Comparison of ENCODE assay signal across 18 cellular contexts in genomic region chr10:33609546-33609945, GRCh38.
DNase-seq lines count a peak whose midpoint lies in the region; ATAC-seq and TF ChIP-seq lines count a peak whose summit lies in the region.
"Had no signal": no experiment of that assay in that cellular context is flagged by ENCODE, and none has a peak within 500 bp of the region (broad histone marks: within the 10 kb centered on the region; RNA-seq: fewer than 3 reads in every experiment).

No MANE protein-coding gene starts in this region.

- TF ChIP-seq CTCF in GM23338 (conservative IDR thresholded peaks at IDR 0.05; ENCODE audit: low read depth in 2 of 2): no peak
- no peak for TF ChIP-seq CTCF in PC-9 (conservative IDR thresholded peaks at IDR 0.05)
- no peak for TF ChIP-seq CTCF in foreskin keratinocyte (conservative IDR thresholded peaks at IDR 0.05)

- H3K36me3 Mint-ChIP-seq in GM23338 (ENCODE audit: low read depth): no peaks in the 10 kb centered on the region; the same call in 1 of the 3 replicates
- H3K36me3 Mint-ChIP-seq: CD14-positive monocyte had no signal

- intact Hi-C loops in PC-9 (cut with micrococcal nuclease; ENCODE audit: unreplicated experiment): no loop called here

- peaks cover 22% of the 10 kb centered on the region; the same call in 1 of the 2 replicates for H3K9me2 ChIP-seq in GM23338 (ENCODE audit: insufficient read depth)
- no peaks in the 10 kb centered on the region for H3K9me2 ChIP-seq in PC-9 (ENCODE audit: insufficient read depth)

- peaks cover 9% of the 10 kb centered on the region; the same call in 1 of the 2 replicates for H3K4me1 ChIP-seq in GM23338 (ENCODE audit: insufficient read depth)
- peaks cover 23% of the 10 kb centered on the region for H3K4me1 ChIP-seq in PC-9 (replicated peaks; ENCODE audit: insufficient read depth)
- H3K4me1 ChIP-seq in foreskin keratinocyte: peaks cover 5% of the 10 kb centered on the region

- H3K36me3 ChIP-seq in GM23338 (ENCODE audit: insufficient read depth) (no peaks in the 10 kb centered on the region), PC-9 (ENCODE audit: low read depth) (no peaks in the 10 kb centered on the region)

- no peaks in the 10 kb centered on the region; the same call in 1 of the 2 replicates for H3K9me3 ChIP-seq in PC-9 (ENCODE audit: insufficient read depth, low read depth)

- CTCF ChIA-PET in PC-9 (lab: Charles Lee): no interaction called here

- H3K27ac ChIP-seq in GM23338 (ENCODE audit: low read depth) (no peak overlapping the region), PC-9 (peak overlapping the region; percentile 52), foreskin keratinocyte (no peak overlapping the region)

- H2AFZ ChIP-seq in GM23338: peak overlapping the region; percentile 60
- peak overlapping the region; percentile 9; the same call in 1 of the 2 replicates for H2AFZ ChIP-seq in PC-9

- BruUV-seq in PC-9 (replicated peaks; lab: Mats Ljungman, UMichigan): no TSS peak

- POLR2A ChIA-PET in PC-9 (lab: Charles Lee; ENCODE audit: unreplicated experiment): no interaction called here

- peak overlapping the region; percentile 53; the same call in 1 of the 2 replicates for H3K4me2 ChIP-seq in GM23338
- peak overlapping the region; percentile 42 for H3K4me2 ChIP-seq in PC-9

- H3K9me3 Mint-ChIP-seq in GM23338: peaks cover 5% of the 10 kb centered on the region; the same call in 1 of the 3 replicates

- no peak overlapping the region for H3K4me3 Mint-ChIP-seq in GM23338
- H3K4me3 Mint-ChIP-seq: CD14-positive monocyte had no signal

- H3K27ac Mint-ChIP-seq in GM23338: no peak overlapping the region
- H3K27ac Mint-ChIP-seq: CD14-positive monocyte had no signal

- no peak; the same call in 2 of the 3 replicates for ATAC-seq in GM23338
- no peak for ATAC-seq in foreskin keratinocyte

- DNase-seq in GM23338 (ENCODE audit: low spot score) (no peak), PC-9 (peak; percentile 8 to 90), foreskin keratinocyte (peak; percentile 29 to 50), renal cortical epithelial cell (ENCODE audit: low read depth) (peak; percentile 5)
- DNase-seq in activated CD8-positive, alpha-beta memory T cell treated with anti-CD3 and anti-CD28 coated beads for 24 hours: no peak
- DNase-seq in stimulated activated CD4-positive, alpha-beta T cell treated with anti-CD3 and anti-CD28 coated beads, Interleukin-12 subunit alpha, Interleukin-12 subunit beta, amount 100 ng/mL, for 4 hours: no peak
- no peak for DNase-seq in activated naive CD4-positive, alpha-beta T cell treated with Interleukin-2 at 50 U/mL for 16 hours
- DNase-seq: AML-193, DMS 273 treated with DMSO at 0.1 percent for 48 hours, GDM1, HCEC 1CT, IMR-90, NCI-H1436, NCI-H1930, NCI-H345, NCI-H69, SHP77 had no signal

- H4K20me1 ChIP-seq in GM23338 (replicated peaks; ENCODE audit: insufficient read depth) (no peaks in the 10 kb centered on the region), PC-9 (ENCODE audit: insufficient read depth) (no peaks in the 10 kb centered on the region)

- peaks cover 9% of the 10 kb centered on the region for H3K4me1 Mint-ChIP-seq in GM23338

- no peaks in the 10 kb centered on the region for H3F3A ChIP-seq in GM23338 (replicated peaks; ENCODE audit: low read depth)
- peaks cover 5% of the 10 kb centered on the region; the same call in 1 of the 2 replicates for H3F3A ChIP-seq in PC-9 (ENCODE audit: insufficient read depth, low read depth)

- no peaks in the 10 kb centered on the region for H3K27me3 ChIP-seq in GM23338 (ENCODE audit: insufficient read depth)
- H3K27me3 ChIP-seq in PC-9 (ENCODE audit: insufficient read depth, low read depth): no peaks in the 10 kb centered on the region
- no peaks in the 10 kb centered on the region for H3K27me3 ChIP-seq in foreskin keratinocyte

- H3K4me3 ChIP-seq in GM23338 (no peak overlapping the region), PC-9 (no peak overlapping the region)

- peaks cover 2% of the 10 kb centered on the region for H3K27me3 Mint-ChIP-seq in GM23338 (ENCODE audit: insufficient read depth, low read depth, poor library complexity)

- H3K79me2 ChIP-seq in GM23338 (replicated peaks; ENCODE audit: insufficient read depth) (no peaks in the 10 kb centered on the region), PC-9 (ENCODE audit: low read depth) (no peaks in the 10 kb centered on the region)

TF ChIP-seq in GM23338, 12 proteins besides CTCF, POLR2A, EP300 and RAD21 (continues in another document):
- TF ChIP-seq STAT1 (IDR thresholded peaks at IDR 0.05; ENCODE audit: unreplicated experiment) (no peak), NANOG (IDR thresholded peaks at IDR 0.05; ENCODE audit: borderline replicate concordance) (no peak), EZH2phosphoT487 (IDR thresholded peaks at IDR 0.05; ENCODE audit: unreplicated experiment) (no peak), JUNB (IDR thresholded peaks at IDR 0.05; ENCODE audit: unreplicated experiment) (no peak), POLR2AphosphoS5 (IDR thresholded peaks at IDR 0.05; ENCODE audit: low read depth) (no peak), ETS1 (IDR thresholded peaks at IDR 0.05) (no peak), ZNF114 (CRISPR knock-in tag; IDR thresholded peaks at IDR 0.05) (no peak), ZNF462 (CRISPR knock-in tag; IDR thresholded peaks at IDR 0.05) (no peak)

Comparison
In these comparisons a context has a peak if more than half of its experiments do, and no peak if none do; other contexts are left out.
1. DNase-seq: peak in PC-9 (2 of 2), foreskin keratinocyte (2 of 2) and renal cortical epithelial cell (single experiment); none in GM23338 (single experiment), activated CD8-positive, alpha-beta memory T cell treated with anti-CD3 and anti-CD28 coated beads for 24 hours (single experiment), stimulated activated CD4-positive, alpha-beta T cell treated with anti-CD3 and anti-CD28 coated beads, Interleukin-12 subunit alpha, Interleukin-12 subunit beta, amount 100 ng/mL, for 4 hours (single experiment) and activated naive CD4-positive, alpha-beta T cell treated with Interleukin-2 at 50 U/mL for 16 hours (single experiment).